13 cellular contexts compared by ENCODE assay signal in the genomic region with DNA sequence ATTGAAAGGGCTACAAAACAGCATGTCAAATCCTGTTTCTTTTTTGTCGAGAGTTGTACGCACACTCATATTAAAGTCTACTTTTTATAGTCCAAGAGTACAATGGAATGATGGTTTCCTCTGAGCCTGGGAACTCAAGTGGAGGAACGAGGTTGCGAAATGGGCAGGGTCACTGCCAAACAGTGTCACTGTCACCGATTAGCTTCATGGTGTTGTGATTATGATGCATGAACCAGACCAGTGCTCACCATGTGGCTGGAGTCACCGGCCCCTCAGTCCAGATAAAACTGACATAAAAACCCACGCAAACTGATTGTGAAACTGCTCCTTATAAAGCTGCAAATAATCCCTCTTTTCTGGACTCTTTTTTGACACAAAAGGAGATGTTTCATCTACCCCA.
A peak's percentile ranks its signal among the peaks of the same experiment; 100 is the strongest.
DNase-seq lines count a peak whose midpoint lies in the region; ATAC-seq and TF ChIP-seq lines count a peak whose summit lies in the region.
"Had no signal": no experiment of that assay in that cellular context is flagged by ENCODE, and none has a peak within 500 bp of the region (broad histone marks: within the 10 kb centered on the region; RNA-seq: fewer than 3 reads in every experiment).

No MANE protein-coding gene starts in this region.

- H3K4me1 ChIP-seq in body of pancreas (peaks cover 3% of the 10 kb centered on the region), right cardiac atrium (ENCODE audit: control insufficient read depth, insufficient read depth, low read length) (peaks cover 2% of the 10 kb centered on the region)
- H3K4me1 ChIP-seq: BLaER1 had no signal

- TF ChIP-seq POLR2A in body of pancreas (IDR thresholded peaks at IDR 0.05): no peak

- intact Hi-C loops in body of pancreas (cut with DNase I): no loop called here
- intact Hi-C loops in right cardiac atrium (cut with DNase I): no loop called here
- intact Hi-C loops in sciatic nerve (cut with DNase I): no loop called here

- peak; percentile 96 for DNase-seq in AG10803 (ENCODE audit: low read depth)
- DNase-seq in body of pancreas: peak; percentile 36 to 62 (median 44)
- peak; percentile 93 to 96 (median 93) for DNase-seq in right cardiac atrium
- DNase-seq in sciatic nerve (ENCODE audit: low spot score): no peak
- no peak for DNase-seq in SHP77 (lab: John Stamatoyannopoulos, UW)
- no peak for DNase-seq in GM13977 (ENCODE audit: low spot score)
- DNase-seq in kidney glomerular epithelial cell (lab: John Stamatoyannopoulos, UW): no peak
- DNase-seq: activated T-cell treated with anti-CD3 and anti-CD28 coated beads, Interleukin-2, amount 50 U/mL, for 4 hours; glutamatergic neuron; NCI-H1694 treated with DMSO at 0.1 percent for 48 hours; substantia nigra had no signal

- H3K36me3 ChIP-seq in body of pancreas (replicated peaks in 1 of 2; ENCODE audit: insufficient read depth in 1 of 2, low read depth in 2 of 2): no peaks in the 10 kb centered on the region
- H3K36me3 ChIP-seq: BLaER1 had no signal

- H3K27ac ChIP-seq in body of pancreas (peak overlapping the region in 1 of 4 donors; percentile 11), right cardiac atrium (ENCODE audit: low read length) (peak overlapping the region; percentile 92)
- H3K27ac ChIP-seq: BLaER1 had no signal

- in situ Hi-C loops in GM13977 (cut with MboI; ENCODE audit: low pct_unique_long_range_greater_than_20kb, low sequenced_read_pairs, unreplicated experiment): no loop called here

- WGBS in body of pancreas, 2 donors: 28% methylated on average over 7 of the region's 7 CpGs
- 23% methylated on average over 7 of the region's 7 CpGs for WGBS in right cardiac atrium

- TF ChIP-seq CTCF in AG10803 (conservative IDR thresholded peaks at IDR 0.05; ENCODE audit: low read length) (no peak), body of pancreas (IDR thresholded peaks at IDR 0.05) (no peak), GM13977 (IDR thresholded peaks at IDR 0.05; ENCODE audit: extremely low read depth, insufficient read depth, missing control alignments) (no peak)

- H3K9me3 ChIP-seq in body of pancreas: no peaks in the 10 kb centered on the region
- H3K9me3 ChIP-seq in right cardiac atrium (ENCODE audit: control insufficient read depth, low read length): no peaks in the 10 kb centered on the region
- H3K9me3 ChIP-seq: BLaER1 had no signal

- ATAC-seq in body of pancreas: peak; percentile 56
- peak; percentile 89 to 93 for ATAC-seq in right cardiac atrium
- peak; percentile 60 for ATAC-seq in sciatic nerve
- ATAC-seq in GM19463 (IDR thresholded peaks at IDR 0.05; ENCODE audit: unreplicated experiment): no peak
- ATAC-seq: activated T-cell treated with anti-CD3 and anti-CD28 coated beads, Interleukin-2, amount 50 U/mL, for 4 hours had no signal

- H3K27me3 ChIP-seq in body of pancreas (no peaks in the 10 kb centered on the region), right cardiac atrium (ENCODE audit: control insufficient read depth, insufficient read depth) (no peaks in the 10 kb centered on the region)
- H3K27me3 ChIP-seq: BLaER1 had no signal

- H3K4me3 ChIP-seq in AG10803 (ENCODE audit: low read length) (peak overlapping the region; percentile 26), body of pancreas (no peak overlapping the region), right cardiac atrium (ENCODE audit: low read length) (no peak overlapping the region)
- H3K4me3 ChIP-seq: BLaER1 had no signal

Comparison
In these comparisons a context has a peak if more than half of its experiments do, and no peak if none do; other contexts are left out.
1. DNase-seq: peak in AG10803 (single experiment), body of pancreas (4 of 4) and right cardiac atrium (3 of 3); none in sciatic nerve (single experiment), SHP77 (0 of 2), GM13977 (single experiment) and kidney glomerular epithelial cell (single experiment).